ENCODE assay signal across 24 cellular contexts in genomic region chr10:79124066-79124465, GRCh38. TPM values are rescaled to one million over a fixed set of nuclear protein-coding genes. Genes with fewer than 3 reads are reported as not detected.
DNase-seq lines count a peak whose midpoint lies in the region; ATAC-seq and TF ChIP-seq lines count a peak whose summit lies in the region.
"Had no signal": no experiment of that assay in that cellular context is flagged by ENCODE, and none has a peak within 500 bp of the region (broad histone marks: within the 10 kb centered on the region; RNA-seq: fewer than 3 reads in every experiment).

No MANE protein-coding gene starts in this region.

- peaks cover 15% of the 10 kb centered on the region for H3K36me3 Mint-ChIP-seq in CD4-positive, CD25-positive, alpha-beta regulatory T cell

- H3K4me1 Mint-ChIP-seq in CD4-positive, CD25-positive, alpha-beta regulatory T cell: peaks cover 0 to 29% (median 6%) of the 10 kb centered on the region in 4 donors

- no peak overlapping the region for H2BK12ac ChIP-seq in trophoblast cell (ENCODE audit: low read length)

- H3K27me3 ChIP-seq in A673 (replicated peaks; ENCODE audit: insufficient read depth, low read depth, low read length, poor library complexity) (no peaks in the 10 kb centered on the region), body of pancreas (no peaks in the 10 kb centered on the region), trophoblast cell (ENCODE audit: insufficient read depth, low read length) (no peaks in the 10 kb centered on the region)
- no peaks in the 10 kb centered on the region for H3K27me3 ChIP-seq in CD4-positive, CD25-positive, alpha-beta regulatory T cell (ENCODE audit: control insufficient read depth, insufficient read depth, low read length)
- H3K27me3 ChIP-seq: esophagus muscularis mucosa, uterus had no signal

- no peak overlapping the region for H3K9ac ChIP-seq in trophoblast cell (ENCODE audit: low read length)

- H4K8ac ChIP-seq in trophoblast cell (ENCODE audit: low read depth, low read length): no peak overlapping the region

- H3K18ac ChIP-seq in trophoblast cell (ENCODE audit: low read length): no peak overlapping the region

- H3K79me1 ChIP-seq in trophoblast cell (ENCODE audit: low read length): no peaks in the 10 kb centered on the region

- no peaks in the 10 kb centered on the region for H3K27me3 Mint-ChIP-seq in CD4-positive, CD25-positive, alpha-beta regulatory T cell
- H3K27me3 Mint-ChIP-seq: progenitor cell of endocrine pancreas had no signal

- H2BK120ac ChIP-seq in trophoblast cell (ENCODE audit: insufficient read depth, low read length, poor library complexity): no peak overlapping the region

- H3K79me2 ChIP-seq in trophoblast cell (ENCODE audit: control insufficient read depth, insufficient read depth, low read length, poor library complexity): peaks cover 2% of the 10 kb centered on the region

- intact Hi-C loops in A673 (cut with micrococcal nuclease; ENCODE audit: unreplicated experiment): no loop called here
- intact Hi-C loops in body of pancreas (cut with DNase I): no loop called here

- H3K14ac ChIP-seq in trophoblast cell (ENCODE audit: low read length): no peak overlapping the region

- H4K12ac ChIP-seq in trophoblast cell (ENCODE audit: low read depth, low read length): no peak overlapping the region

- DNase-seq in A673 (ENCODE audit: low spot score) (no peak), body of pancreas (no peak), trophoblast cell (no peak)
- no peak for DNase-seq in CD4-positive, CD25-positive, alpha-beta regulatory T cell
- DNase-seq: activated naive CD4-positive, alpha-beta T cell; activated T-cell treated with anti-CD3 and anti-CD28 coated beads, Interleukin-2, amount 50 U/mL, for 48 hours; CD8-positive, alpha-beta T cell; cortex of kidney; foreskin melanocyte; Karpas-422; mucosa of descending colon; NCI-H1436 treated with DMSO at 0.1 percent for 48 hours; stimulated activated CD4-positive, alpha-beta T cell treated with anti-CD3 and anti-CD28 coated beads, Interleukin-1b, Interleukin-23, amount 100 ng/mL, for 48 hours; substantia nigra; uterus had no signal

- no peak overlapping the region for H3K4me3 Mint-ChIP-seq in CD4-positive, CD25-positive, alpha-beta regulatory T cell
- H3K4me3 Mint-ChIP-seq: CD8-positive, alpha-beta T cell; neural crest cell; T-helper 1 cell treated with Interleukin-12 subunit alpha and Interleukin-12 subunit beta and Interleukin-4 antibody, amounts not matched to agents 30 μg/mL and 1 μg/mL, for 36 hours had no signal

- POLR2A ChIA-PET in A673 (lab: Charles Lee; ENCODE audit: low non-redundant PET): no interaction called here

- peak overlapping the region; percentile 52 for H3K27ac ChIP-seq in A673 (ENCODE audit: low read depth, low read length, poor library complexity, severe bottlenecking)
- no peak overlapping the region for H3K27ac ChIP-seq in CD4-positive, CD25-positive, alpha-beta regulatory T cell (ENCODE audit: insufficient read depth, low read length, poor library complexity, severe bottlenecking)
- peak overlapping the region in 3 of 4 donors; percentile 13 to 29 (median 21) for H3K27ac ChIP-seq in body of pancreas
- no peak overlapping the region for H3K27ac ChIP-seq in trophoblast cell (ENCODE audit: low read depth, low read length)
- H3K27ac ChIP-seq: esophagus muscularis mucosa, SK-N-MC, skin epidermis, uterus had no signal

- TF ChIP-seq POLR2A in body of pancreas (IDR thresholded peaks at IDR 0.05): no peak

- H3K9me3 Mint-ChIP-seq in CD4-positive, CD25-positive, alpha-beta regulatory T cell: peaks cover 0 to 2% (median 0%) of the 10 kb centered on the region in 7 donors
- H3K9me3 Mint-ChIP-seq: CD8-positive, alpha-beta T cell; neural crest cell; T-helper 1 cell treated with Interleukin-12 subunit alpha and Interleukin-12 subunit beta and Interleukin-4 antibody, amounts not matched to agents 30 μg/mL and 1 μg/mL, for 36 hours had no signal

- peak overlapping the region in 2 of 3 donors; percentile 15 to 73 for H3K27ac Mint-ChIP-seq in CD4-positive, CD25-positive, alpha-beta regulatory T cell
- H3K27ac Mint-ChIP-seq: CD8-positive, alpha-beta T cell; T-helper 1 cell treated with Interleukin-12 subunit alpha and Interleukin-12 subunit beta and Interleukin-4 antibody, amounts not matched to agents 30 μg/mL and 1 μg/mL, for 36 hours had no signal

- ATAC-seq in CD4-positive, CD25-positive, alpha-beta regulatory T cell (ENCODE audit: low read depth in 2 of 2): no peak
- ATAC-seq in body of pancreas (no peak), HG03571 (IDR thresholded peaks at IDR 0.05; ENCODE audit: unreplicated experiment) (no peak), GM21367 (IDR thresholded peaks at IDR 0.05; ENCODE audit: unreplicated experiment) (no peak), HG03135 (IDR thresholded peaks at IDR 0.05; ENCODE audit: unreplicated experiment) (no peak)
- ATAC-seq: CD8-positive, alpha-beta T cell; mucosa of descending colon had no signal

- no peak overlapping the region for H4K91ac ChIP-seq in trophoblast cell (ENCODE audit: low read depth, low read length)

- H3K4me1 ChIP-seq in A673 (ENCODE audit: insufficient read depth, low read length, poor library complexity, severe bottlenecking) (peaks cover 37% of the 10 kb centered on the region), body of pancreas (peaks cover 44% of the 10 kb centered on the region), trophoblast cell (ENCODE audit: control insufficient read depth in 1 of 2, insufficient read depth in 2 of 2, low read length in 2 of 2) (peaks cover 3 to 13% of the 10 kb centered on the region in 2 experiments)
- H3K4me1 ChIP-seq in CD4-positive, CD25-positive, alpha-beta regulatory T cell (ENCODE audit: control insufficient read depth, insufficient read depth, low read length, poor library complexity, severe bottlenecking): peaks cover 3% of the 10 kb centered on the region

- no peak overlapping the region for H2BK5ac ChIP-seq in trophoblast cell (ENCODE audit: low read depth, low read length, poor library complexity)

- H2AK5ac ChIP-seq in trophoblast cell (ENCODE audit: low read length): no peak overlapping the region

- BruUV-seq in A673 (replicated peaks; lab: Mats Ljungman, UMichigan): no TSS peak

- no peak overlapping the region for H3K4ac ChIP-seq in trophoblast cell (ENCODE audit: low read depth, low read length)

- H3K36me3 ChIP-seq in A673 (ENCODE audit: insufficient read depth, low read length, poor library complexity, severe bottlenecking) (no peaks in the 10 kb centered on the region), body of pancreas (replicated peaks in 1 of 2; ENCODE audit: insufficient read depth in 1 of 2, low read depth in 2 of 2) (no peaks in the 10 kb centered on the region), trophoblast cell (ENCODE audit: control insufficient read depth in 1 of 2, insufficient read depth in 2 of 2, low read length in 2 of 2) (peaks cover 79 to 80% of the 10 kb centered on the region in 2 experiments)
- H3K36me3 ChIP-seq in CD4-positive, CD25-positive, alpha-beta regulatory T cell (ENCODE audit: control insufficient read depth, insufficient read depth, low read length): peaks cover 8% of the 10 kb centered on the region
- H3K36me3 ChIP-seq: uterus had no signal

- TF ChIP-seq CTCF in A673 (conservative IDR thresholded peaks at IDR 0.05; ENCODE audit: low read depth, low read length) (no peak), body of pancreas (IDR thresholded peaks at IDR 0.05) (no peak)

- H3K4me3 ChIP-seq in A673 (ENCODE audit: low read depth, low read length, poor library complexity, severe bottlenecking) (no peak overlapping the region), body of pancreas (no peak overlapping the region), trophoblast cell (ENCODE audit: low read depth, low read length) (peak overlapping the region; percentile 8)
- H3K4me3 ChIP-seq in CD4-positive, CD25-positive, alpha-beta regulatory T cell (ENCODE audit: low read depth, low read length): no peak overlapping the region
- H3K4me3 ChIP-seq: esophagus muscularis mucosa, mucosa of descending colon, SK-N-MC, skin epidermis, uterus had no signal

- CTCF ChIA-PET in A673 (lab: Charles Lee): no interaction called here

- H3K9me3 ChIP-seq in A673 (ENCODE audit: low read depth, low read length, poor library complexity, severe bottlenecking): no peaks in the 10 kb centered on the region
- H3K9me3 ChIP-seq in CD4-positive, CD25-positive, alpha-beta regulatory T cell (ENCODE audit: control insufficient read depth in 2 of 2, low read length in 2 of 2): no peaks in the 10 kb centered on the region
- no peaks in the 10 kb centered on the region for H3K9me3 ChIP-seq in body of pancreas
- no peaks in the 10 kb centered on the region for H3K9me3 ChIP-seq in trophoblast cell (ENCODE audit: insufficient read depth, low read depth, low read length)
- H3K9me3 ChIP-seq: esophagus muscularis mucosa, mucosa of descending colon, uterus had no signal

- no peak overlapping the region for H2AFZ ChIP-seq in trophoblast cell (ENCODE audit: insufficient read depth, low read length, poor library complexity)

- H3K4me2 ChIP-seq in trophoblast cell (ENCODE audit: low read length): no peak overlapping the region

- H3K23ac ChIP-seq in trophoblast cell (ENCODE audit: low read length): no peak overlapping the region

RNA-seq across cellular contexts. Expression of gene ZMIZ1, which starts 55.3 kb away (rescaled TPM):
- total RNA-seq in A673 (2021) (35.8 and 42.1 TPM in 2 replicates), body of pancreas (10 to 100 TPM; 27.2 to 42.2 TPM)
- total RNA-seq in CD4-positive, CD25-positive, alpha-beta regulatory T cell: 34.8 TPM
- 1 to 10 TPM; 1.5 to 2.3 (median 1.9) TPM for polyA plus RNA-seq in CD4-positive, CD25-positive, alpha-beta regulatory T cell
- 52.4 and 54.3 TPM in 2 replicates for polyA plus RNA-seq in trophoblast cell (2013)

Comparison
In these comparisons a context has a peak if more than half of its experiments do, and no peak if none do; other contexts are left out.
1. H3K27ac ChIP-seq: peak in A673 (single experiment) and body of pancreas (3 of 4); none in CD4-positive, CD25-positive, alpha-beta regulatory T cell (single experiment) and trophoblast cell (single experiment).